Comparison of ENCODE assay signal across 1 cellular context in the genomic region with DNA sequence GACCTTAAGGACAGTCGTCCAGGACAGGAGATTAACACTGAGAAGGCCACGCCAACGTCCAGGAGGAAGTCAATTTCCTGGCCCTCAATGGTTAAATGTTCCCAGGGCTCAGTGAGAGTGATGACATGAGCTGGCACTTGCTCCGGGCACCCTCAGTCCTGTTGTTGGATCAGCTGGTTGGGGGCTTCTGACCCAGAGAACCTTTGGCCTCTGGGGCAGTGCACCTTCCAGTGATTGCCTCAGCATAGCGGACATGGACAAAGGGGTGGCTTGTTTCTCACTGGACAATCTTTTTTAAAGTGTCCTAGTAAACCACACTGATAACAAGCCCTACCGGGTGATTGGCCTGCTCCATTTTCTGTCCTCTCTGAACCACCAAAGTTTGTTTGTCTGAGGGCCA.
TF ChIP-seq lines count a peak whose summit lies in the region.
"Not testable (repeated sequence)": the region's sequence is repeated elsewhere in the genome, so short reads cannot be mapped to it uniquely, and the experiment has no call there.

No MANE protein-coding gene starts in this region.

TF ChIP-seq in HepG2, 621 proteins besides CTCF, POLR2A, EP300 and RAD21 (continued from another document and continues in another):
- TF ChIP-seq, protein P1, sequence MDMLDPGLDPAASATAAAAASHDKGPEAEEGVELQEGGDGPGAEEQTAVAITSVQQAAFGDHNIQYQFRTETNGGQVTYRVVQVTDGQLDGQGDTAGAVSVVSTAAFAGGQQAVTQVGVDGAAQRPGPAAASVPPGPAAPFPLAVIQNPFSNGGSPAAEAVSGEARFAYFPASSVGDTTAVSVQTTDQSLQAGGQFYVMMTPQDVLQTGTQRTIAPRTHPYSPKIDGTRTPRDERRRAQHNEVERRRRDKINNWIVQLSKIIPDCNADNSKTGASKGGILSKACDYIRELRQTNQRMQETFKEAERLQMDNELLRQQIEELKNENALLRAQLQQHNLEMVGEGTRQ (IDR thresholded peaks at IDR 0.05; ENCODE audit: low read depth, low read length), result not testable (repeated sequence)
- TF ChIP-seq, protein P1 (CRISPR knock-in tag; IDR thresholded peaks at IDR 0.05; ENCODE audit: borderline replicate concordance), result 0 out of 2 replicates have a peak, but pooled peaks have one; percentile 32
- TF ChIP-seq, protein P2, sequence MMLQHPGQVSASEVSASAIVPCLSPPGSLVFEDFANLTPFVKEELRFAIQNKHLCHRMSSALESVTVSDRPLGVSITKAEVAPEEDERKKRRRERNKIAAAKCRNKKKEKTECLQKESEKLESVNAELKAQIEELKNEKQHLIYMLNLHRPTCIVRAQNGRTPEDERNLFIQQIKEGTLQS (CRISPR knock-in tag; IDR thresholded peaks at IDR 0.05), result peak; percentile 98
- TF ChIP-seq FOXK1 (CRISPR knock-in tag; IDR thresholded peaks at IDR 0.05; ENCODE audit: borderline replicate concordance, low read depth) (peak; percentile 89; the same call in 1 of the 2 replicates), SP1 (CRISPR knock-in tag; IDR thresholded peaks at IDR 0.05) (0 out of 2 replicates have a peak, but pooled peaks have one; percentile 16), FOXJ3 (CRISPR knock-in tag; IDR thresholded peaks at IDR 0.05; ENCODE audit: borderline replicate concordance) (peak; percentile 91), ZNF788 (CRISPR knock-in tag; IDR thresholded peaks at IDR 0.05; ENCODE audit: borderline replicate concordance) (peak; percentile 91), CEBPG (CRISPR knock-in tag; IDR thresholded peaks at IDR 0.05) (peak; percentile 93), ZNF746 (CRISPR knock-in tag; IDR thresholded peaks at IDR 0.05) (0 out of 2 replicates have a peak, but pooled peaks have one; percentile 42), TAF1 (CRISPR knock-in tag; IDR thresholded peaks at IDR 0.05) (peak; percentile 47; the same call in 1 of the 2 replicates), PITX1 (CRISPR knock-in tag; IDR thresholded peaks at IDR 0.05) (peak; percentile 93), MEF2D (CRISPR knock-in tag; IDR thresholded peaks at IDR 0.05) (peak; percentile 25; the same call in 1 of the 2 replicates), SALL2 (CRISPR knock-in tag; IDR thresholded peaks at IDR 0.05) (0 out of 2 replicates have a peak, but pooled peaks have one; percentile 38)
- not testable (repeated sequence) for TF ChIP-seq SP1 (IDR thresholded peaks at IDR 0.05)
- TF ChIP-seq, protein P3, sequence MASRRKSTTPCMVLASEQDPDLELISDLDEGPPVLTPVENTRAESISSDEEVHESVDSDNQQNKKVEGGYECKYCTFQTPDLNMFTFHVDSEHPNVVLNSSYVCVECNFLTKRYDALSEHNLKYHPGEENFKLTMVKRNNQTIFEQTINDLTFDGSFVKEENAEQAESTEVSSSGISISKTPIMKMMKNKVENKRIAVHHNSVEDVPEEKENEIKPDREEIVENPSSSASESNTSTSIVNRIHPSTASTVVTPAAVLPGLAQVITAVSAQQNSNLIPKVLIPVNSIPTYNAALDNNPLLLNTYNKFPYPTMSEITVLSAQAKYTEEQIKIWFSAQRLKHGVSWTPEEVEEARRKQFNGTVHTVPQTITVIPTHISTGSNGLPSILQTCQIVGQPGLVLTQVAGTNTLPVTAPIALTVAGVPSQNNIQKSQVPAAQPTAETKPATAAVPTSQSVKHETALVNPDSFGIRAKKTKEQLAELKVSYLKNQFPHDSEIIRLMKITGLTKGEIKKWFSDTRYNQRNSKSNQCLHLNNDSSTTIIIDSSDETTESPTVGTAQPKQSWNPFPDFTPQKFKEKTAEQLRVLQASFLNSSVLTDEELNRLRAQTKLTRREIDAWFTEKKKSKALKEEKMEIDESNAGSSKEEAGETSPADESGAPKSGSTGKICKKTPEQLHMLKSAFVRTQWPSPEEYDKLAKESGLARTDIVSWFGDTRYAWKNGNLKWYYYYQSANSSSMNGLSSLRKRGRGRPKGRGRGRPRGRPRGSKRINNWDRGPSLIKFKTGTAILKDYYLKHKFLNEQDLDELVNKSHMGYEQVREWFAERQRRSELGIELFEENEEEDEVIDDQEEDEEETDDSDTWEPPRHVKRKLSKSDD (CRISPR knock-in tag; IDR thresholded peaks at IDR 0.05; ENCODE audit: low read depth), result 0 out of 2 replicates have a peak, but pooled peaks have one; percentile 57
- TF ChIP-seq, protein P4, sequence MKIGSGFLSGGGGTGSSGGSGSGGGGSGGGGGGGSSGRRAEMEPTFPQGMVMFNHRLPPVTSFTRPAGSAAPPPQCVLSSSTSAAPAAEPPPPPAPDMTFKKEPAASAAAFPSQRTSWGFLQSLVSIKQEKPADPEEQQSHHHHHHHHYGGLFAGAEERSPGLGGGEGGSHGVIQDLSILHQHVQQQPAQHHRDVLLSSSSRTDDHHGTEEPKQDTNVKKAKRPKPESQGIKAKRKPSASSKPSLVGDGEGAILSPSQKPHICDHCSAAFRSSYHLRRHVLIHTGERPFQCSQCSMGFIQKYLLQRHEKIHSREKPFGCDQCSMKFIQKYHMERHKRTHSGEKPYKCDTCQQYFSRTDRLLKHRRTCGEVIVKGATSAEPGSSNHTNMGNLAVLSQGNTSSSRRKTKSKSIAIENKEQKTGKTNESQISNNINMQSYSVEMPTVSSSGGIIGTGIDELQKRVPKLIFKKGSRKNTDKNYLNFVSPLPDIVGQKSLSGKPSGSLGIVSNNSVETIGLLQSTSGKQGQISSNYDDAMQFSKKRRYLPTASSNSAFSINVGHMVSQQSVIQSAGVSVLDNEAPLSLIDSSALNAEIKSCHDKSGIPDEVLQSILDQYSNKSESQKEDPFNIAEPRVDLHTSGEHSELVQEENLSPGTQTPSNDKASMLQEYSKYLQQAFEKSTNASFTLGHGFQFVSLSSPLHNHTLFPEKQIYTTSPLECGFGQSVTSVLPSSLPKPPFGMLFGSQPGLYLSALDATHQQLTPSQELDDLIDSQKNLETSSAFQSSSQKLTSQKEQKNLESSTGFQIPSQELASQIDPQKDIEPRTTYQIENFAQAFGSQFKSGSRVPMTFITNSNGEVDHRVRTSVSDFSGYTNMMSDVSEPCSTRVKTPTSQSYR (CRISPR knock-in tag; IDR thresholded peaks at IDR 0.05; ENCODE audit: borderline replicate concordance), result peak; percentile 85
- TF ChIP-seq, protein P5, sequence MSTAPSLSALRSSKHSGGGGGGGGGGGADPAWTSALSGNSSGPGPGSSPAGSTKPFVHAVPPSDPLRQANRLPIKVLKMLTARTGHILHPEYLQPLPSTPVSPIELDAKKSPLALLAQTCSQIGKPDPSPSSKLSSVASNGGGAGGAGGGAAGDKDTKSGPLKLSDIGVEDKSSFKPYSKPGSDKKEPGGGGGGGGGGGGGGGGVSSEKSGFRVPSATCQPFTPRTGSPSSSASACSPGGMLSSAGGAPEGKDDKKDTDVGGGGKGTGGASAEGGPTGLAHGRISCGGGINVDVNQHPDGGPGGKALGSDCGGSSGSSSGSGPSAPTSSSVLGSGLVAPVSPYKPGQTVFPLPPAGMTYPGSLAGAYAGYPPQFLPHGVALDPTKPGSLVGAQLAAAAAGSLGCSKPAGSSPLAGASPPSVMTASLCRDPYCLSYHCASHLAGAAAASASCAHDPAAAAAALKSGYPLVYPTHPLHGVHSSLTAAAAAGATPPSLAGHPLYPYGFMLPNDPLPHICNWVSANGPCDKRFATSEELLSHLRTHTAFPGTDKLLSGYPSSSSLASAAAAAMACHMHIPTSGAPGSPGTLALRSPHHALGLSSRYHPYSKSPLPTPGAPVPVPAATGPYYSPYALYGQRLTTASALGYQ (CRISPR knock-in tag; IDR thresholded peaks at IDR 0.05), result peak; percentile 86
- TF ChIP-seq, protein P6, sequence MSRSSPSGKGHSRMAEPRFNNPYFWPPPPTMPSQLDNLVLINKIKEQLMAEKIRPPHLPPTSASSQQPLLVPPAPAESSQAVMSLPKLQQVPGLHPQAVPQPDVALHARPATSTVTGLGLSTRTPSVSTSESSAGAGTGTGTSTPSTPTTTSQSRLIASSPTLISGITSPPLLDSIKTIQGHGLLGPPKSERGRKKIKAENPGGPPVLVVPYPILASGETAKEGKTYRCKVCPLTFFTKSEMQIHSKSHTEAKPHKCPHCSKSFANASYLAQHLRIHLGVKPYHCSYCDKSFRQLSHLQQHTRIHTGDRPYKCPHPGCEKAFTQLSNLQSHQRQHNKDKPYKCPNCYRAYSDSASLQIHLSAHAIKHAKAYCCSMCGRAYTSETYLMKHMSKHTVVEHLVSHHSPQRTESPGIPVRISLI (CRISPR knock-in tag; IDR thresholded peaks at IDR 0.05; ENCODE audit: borderline replicate concordance), result peak; percentile 77; the same call in 1 of the 2 replicates
- TF ChIP-seq, protein P7, sequence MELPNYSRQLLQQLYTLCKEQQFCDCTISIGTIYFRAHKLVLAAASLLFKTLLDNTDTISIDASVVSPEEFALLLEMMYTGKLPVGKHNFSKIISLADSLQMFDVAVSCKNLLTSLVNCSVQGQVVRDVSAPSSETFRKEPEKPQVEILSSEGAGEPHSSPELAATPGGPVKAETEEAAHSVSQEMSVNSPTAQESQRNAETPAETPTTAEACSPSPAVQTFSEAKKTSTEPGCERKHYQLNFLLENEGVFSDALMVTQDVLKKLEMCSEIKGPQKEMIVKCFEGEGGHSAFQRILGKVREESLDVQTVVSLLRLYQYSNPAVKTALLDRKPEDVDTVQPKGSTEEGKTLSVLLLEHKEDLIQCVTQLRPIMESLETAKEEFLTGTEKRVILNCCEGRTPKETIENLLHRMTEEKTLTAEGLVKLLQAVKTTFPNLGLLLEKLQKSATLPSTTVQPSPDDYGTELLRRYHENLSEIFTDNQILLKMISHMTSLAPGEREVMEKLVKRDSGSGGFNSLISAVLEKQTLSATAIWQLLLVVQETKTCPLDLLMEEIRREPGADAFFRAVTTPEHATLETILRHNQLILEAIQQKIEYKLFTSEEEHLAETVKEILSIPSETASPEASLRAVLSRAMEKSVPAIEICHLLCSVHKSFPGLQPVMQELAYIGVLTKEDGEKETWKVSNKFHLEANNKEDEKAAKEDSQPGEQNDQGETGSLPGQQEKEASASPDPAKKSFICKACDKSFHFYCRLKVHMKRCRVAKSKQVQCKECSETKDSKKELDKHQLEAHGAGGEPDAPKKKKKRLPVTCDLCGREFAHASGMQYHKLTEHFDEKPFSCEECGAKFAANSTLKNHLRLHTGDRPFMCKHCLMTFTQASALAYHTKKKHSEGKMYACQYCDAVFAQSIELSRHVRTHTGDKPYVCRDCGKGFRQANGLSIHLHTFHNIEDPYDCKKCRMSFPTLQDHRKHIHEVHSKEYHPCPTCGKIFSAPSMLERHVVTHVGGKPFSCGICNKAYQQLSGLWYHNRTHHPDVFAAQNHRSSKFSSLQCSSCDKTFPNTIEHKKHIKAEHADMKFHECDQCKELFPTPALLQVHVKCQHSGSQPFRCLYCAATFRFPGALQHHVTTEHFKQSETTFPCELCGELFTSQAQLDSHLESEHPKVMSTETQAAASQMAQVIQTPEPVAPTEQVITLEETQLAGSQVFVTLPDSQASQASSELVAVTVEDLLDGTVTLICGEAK (IDR thresholded peaks at IDR 0.05), result not testable (repeated sequence)
- TF ChIP-seq, protein P7 (CRISPR knock-in tag; IDR thresholded peaks at IDR 0.05), result peak; percentile 55; the same call in 1 of the 2 replicates
- TF ChIP-seq, protein P8, sequence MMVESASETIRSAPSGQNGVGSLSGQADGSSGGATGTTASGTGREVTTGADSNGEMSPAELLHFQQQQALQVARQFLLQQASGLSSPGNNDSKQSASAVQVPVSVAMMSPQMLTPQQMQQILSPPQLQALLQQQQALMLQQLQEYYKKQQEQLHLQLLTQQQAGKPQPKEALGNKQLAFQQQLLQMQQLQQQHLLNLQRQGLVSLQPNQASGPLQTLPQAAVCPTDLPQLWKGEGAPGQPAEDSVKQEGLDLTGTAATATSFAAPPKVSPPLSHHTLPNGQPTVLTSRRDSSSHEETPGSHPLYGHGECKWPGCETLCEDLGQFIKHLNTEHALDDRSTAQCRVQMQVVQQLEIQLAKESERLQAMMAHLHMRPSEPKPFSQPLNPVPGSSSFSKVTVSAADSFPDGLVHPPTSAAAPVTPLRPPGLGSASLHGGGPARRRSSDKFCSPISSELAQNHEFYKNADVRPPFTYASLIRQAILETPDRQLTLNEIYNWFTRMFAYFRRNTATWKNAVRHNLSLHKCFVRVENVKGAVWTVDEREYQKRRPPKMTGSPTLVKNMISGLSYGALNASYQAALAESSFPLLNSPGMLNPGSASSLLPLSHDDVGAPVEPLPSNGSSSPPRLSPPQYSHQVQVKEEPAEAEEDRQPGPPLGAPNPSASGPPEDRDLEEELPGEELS (CRISPR knock-in tag; IDR thresholded peaks at IDR 0.05), result peak; percentile 95
